ENCODE assay signal across 9 cellular contexts in the genomic region with DNA sequence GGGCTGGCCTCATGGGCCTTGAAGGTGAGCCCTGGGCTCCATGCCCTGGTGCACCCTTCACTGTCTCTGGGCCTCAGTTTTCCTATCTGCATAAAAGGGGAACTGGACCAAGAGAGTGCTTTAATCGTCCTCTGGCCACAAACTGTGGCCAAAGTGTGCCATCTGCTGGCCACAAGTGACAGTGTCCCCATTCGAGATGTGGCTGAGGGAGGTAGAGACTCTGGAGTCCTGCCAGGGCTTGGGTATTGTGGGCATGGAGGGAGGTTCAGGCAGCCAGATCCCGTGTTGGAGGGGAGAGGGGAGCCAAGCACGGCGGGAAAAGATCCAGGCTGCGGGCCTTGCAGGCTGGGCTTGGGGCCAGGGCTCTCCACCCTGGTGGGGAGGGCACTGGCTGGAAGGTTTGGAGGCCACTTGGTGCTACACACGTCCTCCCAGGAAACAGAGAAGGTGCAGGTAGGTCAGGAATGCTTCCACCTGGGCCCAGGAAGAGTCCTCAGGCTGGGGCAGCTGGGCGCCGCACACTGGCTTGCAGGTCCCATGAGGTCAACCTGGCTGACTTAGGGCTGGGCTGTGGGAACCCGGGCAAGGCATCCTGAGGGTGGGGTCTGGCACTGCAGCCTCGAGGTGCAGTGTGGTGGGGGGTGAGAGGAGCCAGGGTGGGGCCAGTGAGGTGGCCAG. TPM values are rescaled to one million over a fixed set of nuclear protein-coding genes. Genes with fewer than 3 reads are reported as not detected.
DNase-seq lines count a peak whose midpoint lies in the region; ATAC-seq and TF ChIP-seq lines count a peak whose summit lies in the region.
"Had no signal": no experiment of that assay in that cellular context is flagged by ENCODE, and none has a peak within 500 bp of the region (broad histone marks: within the 10 kb centered on the region; RNA-seq: fewer than 3 reads in every experiment).

No MANE protein-coding gene starts in this region.

- TF ChIP-seq CTCF in HFF-Myc (IDR thresholded peaks at IDR 0.05; ENCODE audit: low read depth, low read length, missing control alignments): peak; percentile 61
- TF ChIP-seq CTCF in coronary artery (IDR thresholded peaks at IDR 0.05): peak; percentile 38

- no peak overlapping the region for H3K27ac ChIP-seq in coronary artery

- H3K4me3 ChIP-seq in HFF-Myc (replicated peaks; ENCODE audit: low read depth, low read length) (no peak overlapping the region), coronary artery (no peak overlapping the region)

- no peak for ATAC-seq in HG03439 (IDR thresholded peaks at IDR 0.05; ENCODE audit: unreplicated experiment)

- DNase-seq in COR-L47 (lab: John Stamatoyannopoulos, UW): peak; percentile 94
- no peak for DNase-seq in HFF-Myc (ENCODE audit: extremely low read depth, low read depth)
- DNase-seq in NOMO-1 treated with DMSO at 0.1 percent for 48 hours (lab: John Stamatoyannopoulos, UW; ENCODE audit: unreplicated experiment): peak; percentile 27
- DNase-seq in coronary artery (ENCODE audit: low spot score): no peak
- peak; percentile 43 for DNase-seq in mucosa of gallbladder (ENCODE audit: low spot score)
- no peak for DNase-seq in GOT3 (lab: John Stamatoyannopoulos, UW)
- DNase-seq in amniotic stem cell (lab: John Stamatoyannopoulos, UW): no peak

RNA-seq across cellular contexts. Expression of gene KIF26A, which starts 7.3 kb away (rescaled TPM):
- total RNA-seq in mucosa of gallbladder: 3.7 TPM

RNA-seq across cellular contexts. Expression of gene ASPG, which starts 45.6 kb away (rescaled TPM):
- total RNA-seq in mucosa of gallbladder: 4.7 TPM
- total RNA-seq: HT1080 had no signal

Comparison
In these comparisons a context has a peak if more than half of its experiments do, and no peak if none do; other contexts are left out.
1. DNase-seq: peak in COR-L47 (single experiment), NOMO-1 treated with DMSO at 0.1 percent for 48 hours (single experiment) and mucosa of gallbladder (single experiment); none in HFF-Myc (single experiment), coronary artery (single experiment), GOT3 (single experiment) and amniotic stem cell (single experiment).